In genomic region chr12:54991161-54991991, GRCh38 we compare ENCODE assay signal across 10 cellular contexts. TPM values are rescaled to one million over a fixed set of nuclear protein-coding genes. Genes with fewer than 3 reads are reported as not detected.
DNase-seq lines count a peak whose midpoint lies in the region; ATAC-seq and TF ChIP-seq lines count a peak whose summit lies in the region.
"Had no signal": no experiment of that assay in that cellular context is flagged by ENCODE, and none has a peak within 500 bp of the region (broad histone marks: within the 10 kb centered on the region; RNA-seq: fewer than 3 reads in every experiment).

No MANE protein-coding gene starts in this region.

- peaks cover 0 to 3% (median 0%) of the 10 kb centered on the region in 4 donors for H3K4me1 ChIP-seq in Peyer's patch
- H3K4me1 ChIP-seq in ascending aorta, result no peaks in the 10 kb centered on the region

- H3K4me3 Mint-ChIP-seq in immature natural killer cell, result peak overlapping the region; percentile 52 to 87 (median 77)

- H3K4me3 ChIP-seq in Peyer's patch (peak overlapping the region in 1 of 4 donors; percentile 23), ascending aorta (no peak overlapping the region)

- H3K4me1 Mint-ChIP-seq in immature natural killer cell, result peaks cover 23 to 26% of the 10 kb centered on the region in 2 donors

- DNase-seq in Peyer's patch, result peak in 1 of 3 donors; percentile 57
- DNase-seq in immature natural killer cell, result peak; percentile 24 to 36 (median 27)
- no peak for DNase-seq in ascending aorta (ENCODE audit: low spot score in 2 of 2)
- DNase-seq in COLO829 (ENCODE audit: low spot score), result no peak
- DNase-seq in effector CD8-positive, alpha-beta T cell (lab: John Stamatoyannopoulos, UW), result no peak
- DNase-seq in substantia nigra (lab: John Stamatoyannopoulos, UW), result no peak

- H3K36me3 Mint-ChIP-seq in immature natural killer cell, result peaks cover 0 to 14% (median 0%) of the 10 kb centered on the region in 3 donors

- no peaks in the 10 kb centered on the region for H3K36me3 ChIP-seq in Peyer's patch
- no peaks in the 10 kb centered on the region for H3K36me3 ChIP-seq in ascending aorta

- intact Hi-C loops in ascending aorta (cut with DNase I), result loop anchor here (5.0 kb wide), 1 partner anchor 626 kb away; no protein-coding TSS in a partner anchor

- peak; percentile 71 for ATAC-seq in GM18868 (IDR thresholded peaks at IDR 0.05; ENCODE audit: unreplicated experiment)
- peak; percentile 53 for ATAC-seq in HG02840 (IDR thresholded peaks at IDR 0.05; ENCODE audit: low FRiP score, unreplicated experiment)
- ATAC-seq: Panc1 had no signal

- H3K27me3 Mint-ChIP-seq in immature natural killer cell (ENCODE audit: low read depth in 3 of 3), result peaks cover 0 to 3% (median 0%) of the 10 kb centered on the region in 3 donors

- TF ChIP-seq CTCF in Peyer's patch (IDR thresholded peaks at IDR 0.05), result no peak
- no peak for TF ChIP-seq CTCF in ascending aorta (IDR thresholded peaks at IDR 0.05)

- H3K27me3 ChIP-seq in Peyer's patch (no peaks in the 10 kb centered on the region), ascending aorta (no peaks in the 10 kb centered on the region)

- H3K9me3 Mint-ChIP-seq in immature natural killer cell, result no peaks in the 10 kb centered on the region

- H3K27ac ChIP-seq in Peyer's patch (peak overlapping the region in 3 of 4 donors; percentile 21 to 75 (median 57)), ascending aorta (no peak overlapping the region), substantia nigra (ENCODE audit: low read depth, low read length, poor library complexity, severe bottlenecking) (no peak overlapping the region)

- peak overlapping the region; percentile 76 to 97 (median 88) for H3K27ac Mint-ChIP-seq in immature natural killer cell

- no peaks in the 10 kb centered on the region for H3K9me3 ChIP-seq in Peyer's patch
- no peaks in the 10 kb centered on the region for H3K9me3 ChIP-seq in ascending aorta

- TF ChIP-seq POLR2A in Peyer's patch (IDR thresholded peaks at IDR 0.05), result no peak

RNA-seq across cellular contexts. Expression of gene TESPA1, which starts 6.8 kb away (rescaled TPM):
- 1 to 10 TPM; 1.2 to 9.6 (median 4.5) TPM for total RNA-seq in Peyer's patch
- polyA plus RNA-seq in immature natural killer cell, result 10 to 100 TPM; 29.5 to 65.7 (median 33.1) TPM
- total RNA-seq in ascending aorta, result not detected
- total RNA-seq: glomerular endothelial cell had no signal

RNA-seq across cellular contexts. Expression of gene NEUROD4, which starts 28.4 kb away (rescaled TPM):
- not detected for total RNA-seq in Peyer's patch
- polyA plus RNA-seq in immature natural killer cell, result not detected
- total RNA-seq in ascending aorta, result not detected
- total RNA-seq: glomerular endothelial cell had no signal

Comparison
In these comparisons a context has a peak if more than half of its experiments do, and no peak if none do; other contexts are left out.
1. DNase-seq: peak in immature natural killer cell (3 of 3); none in ascending aorta (0 of 2), COLO829 (single experiment), effector CD8-positive, alpha-beta T cell (single experiment) and substantia nigra (0 of 49).
2. H3K27ac ChIP-seq: peak in Peyer's patch (3 of 4); none in ascending aorta (0 of 2) and substantia nigra (single experiment).